In the genomic region with DNA sequence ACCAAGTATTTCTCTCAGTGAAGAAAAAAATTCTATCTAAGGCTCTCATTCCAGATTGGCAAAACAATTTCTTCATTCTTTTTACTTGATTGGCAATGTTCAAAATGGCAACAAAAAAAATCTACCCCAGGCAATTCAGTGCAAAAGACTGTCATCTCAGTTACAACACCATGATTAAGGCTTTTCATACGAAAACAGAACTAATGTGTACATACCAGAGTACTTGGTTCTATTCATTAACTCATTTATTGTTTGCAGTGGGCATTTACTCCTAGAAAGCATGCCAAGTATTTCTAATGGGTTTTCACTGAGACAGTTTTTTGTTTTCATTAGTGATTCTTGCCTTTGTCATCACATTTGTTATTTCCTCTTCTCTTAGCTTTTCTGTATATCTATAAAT, we compare ENCODE assay signal across 18 cellular contexts. TPM values are rescaled to one million over a fixed set of nuclear protein-coding genes. Genes with fewer than 3 reads are reported as not detected.
DNase-seq lines count a peak whose midpoint lies in the region; ATAC-seq and TF ChIP-seq lines count a peak whose summit lies in the region.
"Had no signal": no experiment of that assay in that cellular context is flagged by ENCODE, and none has a peak within 500 bp of the region (broad histone marks: within the 10 kb centered on the region; RNA-seq: fewer than 3 reads in every experiment).

No MANE protein-coding gene starts in this region.

- no peaks in the 10 kb centered on the region for H3K4me1 ChIP-seq in right cardiac atrium (ENCODE audit: control insufficient read depth, insufficient read depth, low read length)
- H3K4me1 ChIP-seq: A549, BE2C had no signal

- ATAC-seq in right cardiac atrium (no peak), GM21528 (IDR thresholded peaks at IDR 0.05; ENCODE audit: low FRiP score, unreplicated experiment) (no peak)
- ATAC-seq: A549, GM23338 had no signal

- H3K9me3 ChIP-seq in right cardiac atrium (ENCODE audit: control insufficient read depth, low read length) = no peaks in the 10 kb centered on the region
- H3K9me3 ChIP-seq: A549, BE2C had no signal

- H3K4me3 ChIP-seq in epithelial cell of esophagus (ENCODE audit: low read length) = no peak overlapping the region
- H3K4me3 ChIP-seq in right cardiac atrium (ENCODE audit: low read length) = no peak overlapping the region
- H3K4me3 ChIP-seq: A549, GM23338 had no signal

- WGBS in right cardiac atrium = 47% methylated on average over 1 of the region's 1 CpG

- intact Hi-C loops in right cardiac atrium (cut with DNase I) = no loop called here

- DNase-seq in NCI-H1105 (lab: John Stamatoyannopoulos, UW) = peak; percentile 10
- peak; percentile 19 for DNase-seq in epithelial cell of esophagus (ENCODE audit: low read depth)
- DNase-seq in foreskin melanocyte = peak; percentile 94
- DNase-seq in right cardiac atrium = no peak
- no peak for DNase-seq in stimulated activated naive CD4-positive, alpha-beta T cell (lab: John Stamatoyannopoulos, UW)
- no peak for DNase-seq in hepatic stellate cell (ENCODE audit: low spot score)
- DNase-seq: BE2C; CD4-positive, alpha-beta memory T cell; COR-L47; H7 had no signal

- H3K27me3 ChIP-seq in right cardiac atrium (ENCODE audit: control insufficient read depth, insufficient read depth) = no peaks in the 10 kb centered on the region
- H3K27me3 ChIP-seq: BE2C had no signal

- TF ChIP-seq CTCF in epithelial cell of esophagus (IDR thresholded peaks at IDR 0.05; ENCODE audit: insufficient read depth, low read depth, low read length, missing control alignments) = no peak

- no peak overlapping the region for H3K27ac ChIP-seq in right cardiac atrium (ENCODE audit: low read length)
- H3K27ac ChIP-seq: A549, C4-2B had no signal

RNA-seq across cellular contexts. Expression of gene DBX2, which starts 33.0 kb away (rescaled TPM):
- under 1 TPM; 0.11 to 0.65 (median 0.21) TPM for total RNA-seq in right cardiac atrium
- 0.38 TPM for polyA plus RNA-seq in right cardiac atrium
- total RNA-seq: CD4-positive, alpha-beta memory T cell; Daoy; H7; HT1080 had no signal
- polyA plus RNA-seq: A549; AG04450; CD4-positive, alpha-beta memory T cell; IgD-negative memory B cell had no signal

Comparison
In these comparisons a context has a peak if more than half of its experiments do, and no peak if none do; other contexts are left out.
1. DNase-seq: peak in NCI-H1105 (single experiment), epithelial cell of esophagus (single experiment) and foreskin melanocyte (single experiment); none in right cardiac atrium (0 of 3), stimulated activated naive CD4-positive, alpha-beta T cell (0 of 6) and hepatic stellate cell (single experiment).